Comparison of ENCODE assay signal across 8 cellular contexts in genomic region chr22:20494978-20495860, GRCh38. TPM values are rescaled to one million over a fixed set of nuclear protein-coding genes. Genes with fewer than 3 reads are reported as not detected.
A peak's percentile ranks its signal among the peaks of the same experiment; 100 is the strongest.
DNase-seq lines count a peak whose midpoint lies in the region; ATAC-seq and TF ChIP-seq lines count a peak whose summit lies in the region.

TSS of gene KLHL22 (minus strand) at chr22:20495795. CDS start at chr22:20489211, 6,584 bp downstream.

- DNase-seq in GM13977 (ENCODE audit: low spot score) (peak; percentile 48), NCI-H226 (peak; percentile 24), left ventricle myocardium inferior (no peak), pons (ENCODE audit: low spot score) (peak; percentile 34), NCI-H1694 treated with DMSO at 0.1 percent for 48 hours (lab: John Stamatoyannopoulos, UW) (no peak)

- H3K4me3 ChIP-seq in ACC112 (ENCODE audit: low read depth, low read length) (peak within 1 kb of the TSS; percentile 87), left ventricle myocardium inferior (peak within 1 kb of the TSS; percentile 74)

- ATAC-seq in HG02852 (IDR thresholded peaks at IDR 0.05; ENCODE audit: unreplicated experiment) = peak; percentile 38

- intact Hi-C loops in left ventricle myocardium inferior (cut with micrococcal nuclease) = loop anchor here (10.0 kb wide), 1 partner anchor 60 kb away; no protein-coding TSS in a partner anchor

- H3K4me1 ChIP-seq in ACC112 (ENCODE audit: control insufficient read depth, insufficient read depth, low read length, unreplicated experiment) (peaks cover 3% of the 10 kb centered on the region), left ventricle myocardium inferior (peaks cover 35% of the 10 kb centered on the region)

- H3K27me3 ChIP-seq in ACC112 (ENCODE audit: insufficient read depth, low read length) (no peaks in the 10 kb centered on the region), left ventricle myocardium inferior (ENCODE audit: low read depth) (no peaks in the 10 kb centered on the region)

- no peaks in the 10 kb centered on the region for H3K36me3 ChIP-seq in ACC112 (ENCODE audit: insufficient read depth, low read length)
- no peaks in the 10 kb centered on the region for H3K36me3 ChIP-seq in left ventricle myocardium inferior

- peaks cover 32% of the 10 kb centered on the region for H3K79me2 ChIP-seq in ACC112 (ENCODE audit: control insufficient read depth, insufficient read depth, low read length, unreplicated experiment)

- in situ Hi-C loops in GM13977 (cut with MboI; ENCODE audit: low pct_unique_long_range_greater_than_20kb, low sequenced_read_pairs, unreplicated experiment) = no loop called here

- H3K9me3 ChIP-seq in left ventricle myocardium inferior (replicated peaks) = no peaks in the 10 kb centered on the region

- H2AFZ ChIP-seq in ACC112 (ENCODE audit: low read length, unreplicated experiment) = peak within 1 kb of the TSS; percentile 81

- 0 to 1% (median 0%) methylated on average over 69 to 108 of the region's 108 CpGs for WGBS in adipose tissue, 3 donors

- H3K27ac ChIP-seq in ACC112 (ENCODE audit: low read depth, low read length) (peak within 1 kb of the TSS; percentile 77), adipose tissue (ENCODE audit: low read depth, low read length) (peak within 1 kb of the TSS; percentile 51), left ventricle myocardium inferior (replicated peaks) (peak within 1 kb of the TSS; percentile 94)

- no peak for TF ChIP-seq CTCF in GM13977 (IDR thresholded peaks at IDR 0.05; ENCODE audit: extremely low read depth, insufficient read depth, missing control alignments)
- TF ChIP-seq CTCF in left ventricle myocardium inferior (IDR thresholded peaks at IDR 0.05; ENCODE audit: borderline replicate concordance) = no peak

RNA-seq across cellular contexts. Expression of gene KLHL22, which starts in this region (rescaled TPM):
- 10 to 100 TPM; 10.2 to 17.6 (median 15.0) TPM for polyA plus RNA-seq in adipose tissue
- 16.1 TPM for total RNA-seq in left ventricle myocardium inferior

Comparison
In these comparisons a context has a peak if more than half of its experiments do, and no peak if none do; other contexts are left out.
1. DNase-seq: peak in GM13977 (single experiment), NCI-H226 (single experiment) and pons (single experiment); none in left ventricle myocardium inferior (single experiment) and NCI-H1694 treated with DMSO at 0.1 percent for 48 hours (single experiment).
2. Peak in every context shown above with its lines, with median percentiles within 50 percentile points of each other: H3K27ac ChIP-seq.